ENCODE assay signal across 28 cellular contexts in genomic region chr21:16492356-16492755, GRCh38.
"Had no signal": no experiment of that assay in that cellular context is flagged by ENCODE, and none has a peak within 500 bp of the region (broad histone marks: within the 10 kb centered on the region; RNA-seq: fewer than 3 reads in every experiment).

No MANE protein-coding gene starts in this region.

- DNase-seq: hypothalamus; immature natural killer cell; kidney; left colon; left lung; lower lobe of right lung; mammary epithelial cell; mesenchymal stem cell; naive thymus-derived CD4-positive, alpha-beta T cell; nucleus accumbens; pancreas; posterior cingulate gyrus; right lobe of liver; stimulated activated CD4-positive, alpha-beta T cell treated with anti-CD3 and anti-CD28 coated beads, Interleukin-12 subunit alpha, Interleukin-12 subunit beta, amount 100 ng/mL, for 4 hours; stimulated activated CD4-positive, alpha-beta T cell treated with anti-CD3 and anti-CD28 coated beads, Interleukin-15, amount 100 ng/mL, for 24 hours; stimulated activated CD4-positive, alpha-beta T cell treated with anti-CD3 and anti-CD28 coated beads, Interleukin-2, amount 100 ng/mL, for 24 hours; stimulated activated CD4-positive, alpha-beta T cell treated with anti-CD3 and anti-CD28 coated beads, Interleukin-4, amount 100 ng/mL, for 1 hour; stimulated activated naive CD4-positive, alpha-beta T cell; substantia nigra; uterus had no signal

- H3K36me3 ChIP-seq: left lung, lower lobe of right lung, pancreas, prostate gland, right atrium auricular region, right lobe of liver, tibial nerve, uterus had no signal

- H3K36me3 Mint-ChIP-seq: immature natural killer cell; naive thymus-derived CD4-positive, alpha-beta T cell had no signal

- H3K4me3 Mint-ChIP-seq: immature natural killer cell; naive thymus-derived CD4-positive, alpha-beta T cell; natural killer cell treated with Interleukin-12 subunit alpha and Interleukin-12 subunit beta and Interleukin-15 and Interleukin-18, amount 100 ng/mL, for 72 hours; neural crest cell; stimulated activated naive CD8-positive, alpha-beta T cell treated with anti-CD3 and anti-CD28 coated beads, Interleukin-15, Interleukin-2, amounts not matched to agents 100 ng/mL and 50 ng/mL, for 24 hours; type B pancreatic cell had no signal

- ATAC-seq: left colon; left lung; lower lobe of right lung; naive thymus-derived CD4-positive, alpha-beta T cell; natural killer cell treated with Interleukin-12 subunit alpha and Interleukin-12 subunit beta and Interleukin-15 and Interleukin-18, amount 100 ng/mL, for 72 hours; pancreas; right lobe of liver had no signal

- H3K4me1 Mint-ChIP-seq: immature natural killer cell; naive thymus-derived CD4-positive, alpha-beta T cell; neural crest cell had no signal

- H3K4me1 ChIP-seq: left lung, lower lobe of right lung, pancreas, right lobe of liver had no signal

- H3K27me3 ChIP-seq: left lung, pancreas, right atrium auricular region, right lobe of liver, tibial nerve, uterus had no signal

- H3K27ac Mint-ChIP-seq: immature natural killer cell; naive thymus-derived CD4-positive, alpha-beta T cell; natural killer cell treated with Interleukin-12 subunit alpha and Interleukin-12 subunit beta and Interleukin-15 and Interleukin-18, amount 100 ng/mL, for 72 hours; stimulated activated naive CD8-positive, alpha-beta T cell treated with anti-CD3 and anti-CD28 coated beads, Interleukin-15, Interleukin-2, amounts not matched to agents 100 ng/mL and 50 ng/mL, for 24 hours; type B pancreatic cell had no signal

- H3K27me3 Mint-ChIP-seq: naive thymus-derived CD4-positive, alpha-beta T cell; natural killer cell treated with Interleukin-12 subunit alpha and Interleukin-12 subunit beta and Interleukin-15 and Interleukin-18, amount 100 ng/mL, for 72 hours; stimulated activated naive CD8-positive, alpha-beta T cell treated with anti-CD3 and anti-CD28 coated beads, Interleukin-15, Interleukin-2, amounts not matched to agents 100 ng/mL and 50 ng/mL, for 24 hours; type B pancreatic cell had no signal

- H3K9me3 ChIP-seq: lower lobe of right lung, pancreas, prostate gland, right atrium auricular region, right lobe of liver, tibial nerve, uterus had no signal

- H3K27ac ChIP-seq: left lung, lower lobe of right lung, pancreas, prostate gland, right atrium auricular region, right lobe of liver, skin epidermis, tibial nerve, uterus had no signal

- H3K9me3 Mint-ChIP-seq: neural crest cell, type B pancreatic cell had no signal

- H3K4me3 ChIP-seq: left lung, lower lobe of right lung, pancreas, prostate gland, right atrium auricular region, right lobe of liver, skin epidermis, tibial nerve, uterus had no signal
